Comparison of ENCODE assay signal across 8 cellular contexts in genomic region chr5:38845555-38846378, GRCh38. TPM values are rescaled to one million over a fixed set of nuclear protein-coding genes. Genes with fewer than 3 reads are reported as not detected.
DNase-seq lines count a peak whose midpoint lies in the region; ATAC-seq and TF ChIP-seq lines count a peak whose summit lies in the region.

OSMR (plus strand) TSS chr5:38846012; CDS start chr5:38869045, 23,033 bp downstream.

- H3K9me3 Mint-ChIP-seq in WTC11, result no peaks in the 10 kb centered on the region

- H3K27ac ChIP-seq in 22Rv1 (peak within 1 kb of the TSS; percentile 58), fibroblast of lung (ENCODE audit: insufficient read depth, low read length) (peak within 1 kb of the TSS; percentile 99), testis (peak within 1 kb of the TSS; percentile 78 to 88)

- peaks cover 3% of the 10 kb centered on the region for H3K4me1 ChIP-seq in fibroblast of lung (ENCODE audit: control insufficient read depth, extremely low read depth, insufficient read depth, low read length)
- peaks cover 10% of the 10 kb centered on the region for H3K4me1 ChIP-seq in mucosa of stomach (ENCODE audit: control insufficient read depth, insufficient read depth, low read length)
- H3K4me1 ChIP-seq in testis, result no peaks in the 10 kb centered on the region

- POLR2A ChIA-PET in WTC11 (lab: Charles Lee), result no interaction called here

- H3K4me3 Mint-ChIP-seq in WTC11, result peak within 1 kb of the TSS; percentile 90

- peaks cover 21% of the 10 kb centered on the region for H3K4me1 Mint-ChIP-seq in WTC11

- ATAC-seq in WTC11, result peak; percentile 80
- ATAC-seq in GM18519 (IDR thresholded peaks at IDR 0.05; ENCODE audit: low FRiP score, unreplicated experiment), result no peak

- no peak within 1 kb of the TSS for H3K27ac Mint-ChIP-seq in WTC11

- no peaks in the 10 kb centered on the region for H3K36me3 Mint-ChIP-seq in WTC11

- peak within 1 kb of the TSS; percentile 14 for H2AFZ ChIP-seq in fibroblast of lung (ENCODE audit: low read length)

- CTCF ChIA-PET in WTC11 (lab: Charles Lee), result interaction anchor here (1.2 to 2.0 kb wide), 3 partner anchors 36 to 404 kb away, joined by 3 to 10 read pairs (median 6); no protein-coding TSS in a partner anchor

- H3K27me3 ChIP-seq in fibroblast of lung (ENCODE audit: control insufficient read depth, insufficient read depth, low read length) (no peaks in the 10 kb centered on the region), mucosa of stomach (ENCODE audit: control insufficient read depth, insufficient read depth, low read length) (peaks cover 5% of the 10 kb centered on the region), testis (no peaks in the 10 kb centered on the region)

- TF ChIP-seq CTCF in 22Rv1 (IDR thresholded peaks at IDR 0.05) (peak; percentile 1; the same call in 1 of the 2 replicates), WTC11 (IDR thresholded peaks at IDR 0.05) (no peak), fibroblast of lung (conservative IDR thresholded peaks at IDR 0.05 in 1 of 2, IDR thresholded peaks at IDR 0.05 in 1 of 2; ENCODE audit: low read depth in 1 of 2, low read length in 2 of 2) (no peak), testis (IDR thresholded peaks at IDR 0.05) (no peak)

- peaks cover 42% of the 10 kb centered on the region for H3K27me3 Mint-ChIP-seq in WTC11 (ENCODE audit: low read depth)

- H3K4me3 ChIP-seq in fibroblast of lung (replicated peaks in 1 of 4; ENCODE audit: control extremely low read depth in 1 of 4, insufficient read depth in 1 of 4, low read depth in 3 of 4, low read length in 4 of 4) (peak within 1 kb of the TSS; percentile 77 to 96 (median 89)), mucosa of stomach (ENCODE audit: low read length) (peak within 1 kb of the TSS; percentile 66), testis (peak within 1 kb of the TSS; percentile 75 to 78)

- 1 to 2% methylated on average over 37 to 78 of the region's 88 CpGs for WGBS in testis, 2 donors

- H3K4me2 ChIP-seq in fibroblast of lung (ENCODE audit: extremely low read depth, insufficient read depth, low read length), result peak within 1 kb of the TSS; percentile 98

- DNase-seq in GOT3 (lab: John Stamatoyannopoulos, UW) (peak; percentile 88), WTC11 (ENCODE audit: low spot score) (peak; percentile 69), fibroblast of lung (ENCODE audit: low read depth in 2 of 2) (peak; percentile 99), testis (peak; percentile 85)
- DNase-seq in activated effector memory CD4-positive, alpha-beta T cell treated with Interleukin-2 at 50 U/mL for 16 hours, result no peak

- H3K36me3 ChIP-seq in fibroblast of lung (ENCODE audit: control insufficient read depth, insufficient read depth, low read length) (peaks cover 5% of the 10 kb centered on the region), mucosa of stomach (ENCODE audit: control insufficient read depth, insufficient read depth, low read length) (no peaks in the 10 kb centered on the region), testis (ENCODE audit: low read depth, missing control alignments) (no peaks in the 10 kb centered on the region)

- no peaks in the 10 kb centered on the region for H4K20me1 ChIP-seq in fibroblast of lung (ENCODE audit: control insufficient read depth, extremely low read depth, insufficient read depth, low read length)

- H3K79me2 ChIP-seq in fibroblast of lung (ENCODE audit: control insufficient read depth, insufficient read depth, low read length), result peaks cover 87% of the 10 kb centered on the region

- H3K9me3 ChIP-seq in fibroblast of lung (ENCODE audit: control insufficient read depth, insufficient read depth, low read depth, low read length), result no peaks in the 10 kb centered on the region
- H3K9me3 ChIP-seq in mucosa of stomach (ENCODE audit: control insufficient read depth, low read length), result no peaks in the 10 kb centered on the region
- no peaks in the 10 kb centered on the region for H3K9me3 ChIP-seq in testis

- no peak for TF ChIP-seq POLR2A in testis (IDR thresholded peaks at IDR 0.05)

- H3K9ac ChIP-seq in fibroblast of lung (ENCODE audit: insufficient read depth, low read length) (peak within 1 kb of the TSS; percentile 100), mucosa of stomach (ENCODE audit: low read length) (peak within 1 kb of the TSS; percentile 90)

- intact Hi-C loops in testis (cut with DNase I; ENCODE audit: low total_unique reads), result no loop called here

TF ChIP-seq in WTC11, 78 proteins besides CTCF, POLR2A, EP300 and RAD21:
- TF ChIP-seq GABPB1 (CRISPR knock-in tag; IDR thresholded peaks at IDR 0.05) (peak; percentile 77), NR3C1 (CRISPR knock-in tag; conservative IDR thresholded peaks at IDR 0.05; ENCODE audit: low read depth) (no peak), E2F5 (CRISPR knock-in tag; IDR thresholded peaks at IDR 0.05) (peak; percentile 12; the same call in 1 of the 2 replicates), KAT7 (CRISPR knock-in tag; IDR thresholded peaks at IDR 0.05; ENCODE audit: borderline replicate concordance) (0 out of 2 replicates have a peak, but pooled peaks have one; percentile 71), TP53 (CRISPR knock-in tag; IDR thresholded peaks at IDR 0.05) (no peak), ZBTB21 (CRISPR knock-in tag; IDR thresholded peaks at IDR 0.05; ENCODE audit: borderline replicate concordance) (peak; percentile 44; the same call in 1 of the 2 replicates), SP1 (CRISPR knock-in tag; conservative IDR thresholded peaks at IDR 0.05) (no peak), FOXP1 (CRISPR knock-in tag; IDR thresholded peaks at IDR 0.05; ENCODE audit: borderline replicate concordance) (peak; percentile 26; the same call in 1 of the 2 replicates), ZNF423 (CRISPR knock-in tag; IDR thresholded peaks at IDR 0.05) (0 out of 2 replicates have a peak, but pooled peaks have one; percentile 6)
- TF ChIP-seq, protein P1, sequence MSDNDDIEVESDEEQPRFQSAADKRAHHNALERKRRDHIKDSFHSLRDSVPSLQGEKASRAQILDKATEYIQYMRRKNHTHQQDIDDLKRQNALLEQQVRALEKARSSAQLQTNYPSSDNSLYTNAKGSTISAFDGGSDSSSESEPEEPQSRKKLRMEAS (CRISPR knock-in tag; IDR thresholded peaks at IDR 0.05), result peak; percentile 13; the same call in 1 of the 2 replicates

RNA-seq across cellular contexts. Expression of gene OSMR, which starts in this region (rescaled TPM):
- 2.3 to 3.1 TPM (median 2.5 TPM) in 3 replicates for total RNA-seq in WTC11 (2021)
- 74.7 and 102 TPM in 2 replicates for total RNA-seq in fibroblast of lung
- polyA plus RNA-seq in fibroblast of lung, result 80.4 and 189 TPM in 2 replicates
- polyA plus RNA-seq in fibroblast of lung (2012), result 55.9 and 140 TPM in 2 replicates
- polyA minus RNA-seq in fibroblast of lung (ENCODE audit: low replicate concordance), result 64.8 and 128 TPM in 2 replicates
- total RNA-seq in testis, result 10 to 100 TPM; 13.5 to 18.3 TPM
- polyA plus RNA-seq in testis (ENCODE audit: insufficient read depth, low read depth, low replicate concordance), result 12.9 TPM
